In genomic region chr13:112818698-112819045, GRCh38 we compare ENCODE assay signal across 30 cellular contexts.
"Had no signal": no experiment of that assay in that cellular context is flagged by ENCODE, and none has a peak within 500 bp of the region (broad histone marks: within the 10 kb centered on the region; RNA-seq: fewer than 3 reads in every experiment).

No MANE protein-coding gene starts in this region.

- H3K36me3 ChIP-seq: breast epithelium had no signal

- H3K4me3 ChIP-seq: adrenal gland, ascending aorta, breast epithelium, esophagus squamous epithelium, gastroesophageal sphincter had no signal

- H3K27me3 ChIP-seq: adrenal gland, ascending aorta, breast epithelium, esophagus squamous epithelium, gastroesophageal sphincter had no signal

- ATAC-seq: activated CD4-positive, alpha-beta T cell treated with anti-CD3 and anti-CD28 coated beads for 36 hours; activated CD8-positive, alpha-beta memory T cell treated with anti-CD3 and anti-CD28 coated beads, Interleukin-2, amount 10 ng/mL, durations not matched to agents 7 days and 5 days; activated CD8-positive, alpha-beta T cell treated with anti-CD3 and anti-CD28 coated beads, Interleukin-2, amount 10 ng/mL, durations not matched to agents 7 days and 5 days; activated naive CD8-positive, alpha-beta T cell treated with anti-CD3 and anti-CD28 coated beads, Interleukin-2, amount 50 U/mL, for 24 hours; gastroesophageal sphincter had no signal

- H3K9me3 Mint-ChIP-seq: activated CD4-positive, alpha-beta memory T cell treated with anti-CD3 and anti-CD28 coated beads for 36 hours; activated CD4-positive, alpha-beta T cell treated with anti-CD3 and anti-CD28 coated beads, Interleukin-2, amount 10 ng/mL, durations not matched to agents 24 days and 14 days; activated naive CD4-positive, alpha-beta T cell treated with anti-CD3 and anti-CD28 coated beads for 36 hours; activated naive CD4-positive, alpha-beta T cell treated with anti-CD3 and anti-CD28 coated beads, Interleukin-2, amount 50 U/mL, for 24 hours; activated T-helper 1 cell treated with anti-CD3 and anti-CD28 coated beads, Interleukin-12 subunit alpha, Interleukin-12 subunit beta, Interleukin-2, Interleukin-4 antibody, amounts not matched to agents 30 ng/mL and 10 ng/mL and 1 ng/mL, durations not matched to agents 14 hours and 24 hours and 36 hours; central memory CD8-positive, alpha-beta T cell had no signal

- H3K4me1 ChIP-seq: adrenal gland, ascending aorta, breast epithelium, esophagus squamous epithelium, gastroesophageal sphincter had no signal

- H3K27me3 Mint-ChIP-seq: activated CD4-positive, alpha-beta memory T cell treated with anti-CD3 and anti-CD28 coated beads for 36 hours; activated CD4-positive, alpha-beta T cell treated with anti-CD3 and anti-CD28 coated beads for 36 hours; activated CD4-positive, alpha-beta T cell treated with anti-CD3 and anti-CD28 coated beads, Interleukin-2, amount 10 ng/mL, durations not matched to agents 24 days and 14 days; activated CD8-positive, alpha-beta memory T cell treated with anti-CD3 and anti-CD28 coated beads, Interleukin-2, amount 10 ng/mL, durations not matched to agents 7 days and 5 days; activated naive CD4-positive, alpha-beta T cell treated with anti-CD3 and anti-CD28 coated beads, Interleukin-2, amount 50 U/mL, for 24 hours; activated naive CD8-positive, alpha-beta T cell treated with anti-CD3 and anti-CD28 coated beads for 36 hours; activated naive CD8-positive, alpha-beta T cell treated with anti-CD3 and anti-CD28 coated beads, Interleukin-2, amount 50 U/mL, for 24 hours; brain; central memory CD8-positive, alpha-beta T cell had no signal

- H3K4me1 Mint-ChIP-seq: activated CD4-positive, alpha-beta T cell treated with anti-CD3 and anti-CD28 coated beads for 36 hours; activated CD4-positive, alpha-beta T cell treated with anti-CD3 and anti-CD28 coated beads, Interleukin-2, amount 10 ng/mL, durations not matched to agents 24 days and 14 days; activated CD8-positive, alpha-beta memory T cell treated with anti-CD3 and anti-CD28 coated beads, Interleukin-2, amount 10 ng/mL, durations not matched to agents 7 days and 5 days; activated naive CD4-positive, alpha-beta T cell treated with anti-CD3 and anti-CD28 coated beads, Interleukin-2, amount 50 U/mL, for 24 hours; activated naive CD8-positive, alpha-beta T cell treated with anti-CD3 and anti-CD28 coated beads for 36 hours; activated naive CD8-positive, alpha-beta T cell treated with anti-CD3 and anti-CD28 coated beads, Interleukin-2, amount 50 U/mL, for 24 hours; brain; central memory CD8-positive, alpha-beta T cell; endodermal cell had no signal

- H3K27ac Mint-ChIP-seq: activated CD4-positive, alpha-beta memory T cell treated with anti-CD3 and anti-CD28 coated beads for 36 hours; activated CD4-positive, alpha-beta T cell treated with anti-CD3 and anti-CD28 coated beads for 36 hours; activated CD4-positive, alpha-beta T cell treated with anti-CD3 and anti-CD28 coated beads, Interleukin-2, amount 10 ng/mL, durations not matched to agents 24 days and 14 days; activated CD8-positive, alpha-beta memory T cell treated with anti-CD3 and anti-CD28 coated beads, Interleukin-2, amount 10 ng/mL, durations not matched to agents 7 days and 5 days; activated CD8-positive, alpha-beta T cell treated with anti-CD3 and anti-CD28 coated beads, Interleukin-2, amount 10 ng/mL, durations not matched to agents 7 days and 5 days; activated naive CD4-positive, alpha-beta T cell treated with anti-CD3 and anti-CD28 coated beads for 36 hours; activated naive CD4-positive, alpha-beta T cell treated with anti-CD3 and anti-CD28 coated beads, Interleukin-2, amount 50 U/mL, for 24 hours; activated naive CD8-positive, alpha-beta T cell treated with anti-CD3 and anti-CD28 coated beads for 36 hours; activated naive CD8-positive, alpha-beta T cell treated with anti-CD3 and anti-CD28 coated beads, Interleukin-2, amount 50 U/mL, for 24 hours; activated T-helper 1 cell treated with anti-CD3 and anti-CD28 coated beads, Interleukin-12 subunit alpha, Interleukin-12 subunit beta, Interleukin-2, Interleukin-4 antibody, amounts not matched to agents 30 ng/mL and 10 ng/mL and 1 ng/mL, durations not matched to agents 14 hours and 24 hours and 36 hours; activated T-helper 2 cell treated with anti-CD3 and anti-CD28 coated beads, Interferon-gamma antibody, Interleukin-2, Interleukin-4, amounts not matched to agents 10 μg/mL and 5 μg/mL and 100 μg/mL, durations not matched to agents 14 hours and 24 hours and 36 hours; brain; endodermal cell had no signal

- H3K9me3 ChIP-seq: adrenal gland, ascending aorta, breast epithelium, esophagus squamous epithelium, gastroesophageal sphincter had no signal

- H3K27ac ChIP-seq: adrenal gland, ascending aorta, breast epithelium, epithelial cell of prostate, esophagus squamous epithelium, gastroesophageal sphincter had no signal

- H3K4me3 Mint-ChIP-seq: activated CD4-positive, alpha-beta memory T cell treated with anti-CD3 and anti-CD28 coated beads for 36 hours; activated CD4-positive, alpha-beta T cell treated with anti-CD3 and anti-CD28 coated beads for 36 hours; activated CD4-positive, alpha-beta T cell treated with anti-CD3 and anti-CD28 coated beads, Interleukin-2, amount 10 ng/mL, durations not matched to agents 24 days and 14 days; activated CD8-positive, alpha-beta memory T cell treated with anti-CD3 and anti-CD28 coated beads, Interleukin-2, amount 10 ng/mL, durations not matched to agents 7 days and 5 days; activated CD8-positive, alpha-beta T cell treated with anti-CD3 and anti-CD28 coated beads, Interleukin-2, amount 10 ng/mL, durations not matched to agents 7 days and 5 days; activated naive CD4-positive, alpha-beta T cell treated with anti-CD3 and anti-CD28 coated beads for 36 hours; activated naive CD4-positive, alpha-beta T cell treated with anti-CD3 and anti-CD28 coated beads, Interleukin-2, amount 50 U/mL, for 24 hours; activated naive CD8-positive, alpha-beta T cell treated with anti-CD3 and anti-CD28 coated beads for 36 hours; activated naive CD8-positive, alpha-beta T cell treated with anti-CD3 and anti-CD28 coated beads, Interleukin-2, amount 50 U/mL, for 24 hours; activated T-helper 1 cell treated with anti-CD3 and anti-CD28 coated beads, Interleukin-12 subunit alpha, Interleukin-12 subunit beta, Interleukin-2, Interleukin-4 antibody, amounts not matched to agents 30 ng/mL and 10 ng/mL and 1 ng/mL, durations not matched to agents 14 hours and 24 hours and 36 hours; brain; central memory CD8-positive, alpha-beta T cell; endodermal cell had no signal

- DNase-seq: activated CD4-positive, alpha-beta memory T cell treated with anti-CD3 and anti-CD28 coated beads for 36 hours; activated CD4-positive, alpha-beta T cell treated with anti-CD3 and anti-CD28 coated beads for 36 hours; activated CD4-positive, alpha-beta T cell treated with anti-CD3 and anti-CD28 coated beads, Interleukin-2, amount 10 ng/mL, durations not matched to agents 24 days and 14 days; activated CD4-positive, CD25-positive, alpha-beta regulatory T cell; activated CD4-positive, CD25-positive, alpha-beta regulatory T cell treated with anti-CD3 and anti-CD28 coated beads, Interleukin-2, amount 50 U/mL, for 72 hours; activated CD8-positive, alpha-beta memory T cell treated with anti-CD3 and anti-CD28 coated beads, Interleukin-2, amount 50 U/mL, for 4 hours; activated CD8-positive, alpha-beta T cell treated with anti-CD3 and anti-CD28 coated beads, Interleukin-2, amount 10 ng/mL, durations not matched to agents 7 days and 5 days; activated effector memory CD4-positive, alpha-beta T cell treated with anti-CD3 and anti-CD28 coated beads, Interleukin-2, amount 50 U/mL, for 16 hours; activated naive CD4-positive, alpha-beta T cell treated with anti-CD3 and anti-CD28 coated beads for 36 hours; activated naive CD8-positive, alpha-beta T cell treated with anti-CD3 and anti-CD28 coated beads for 36 hours; activated naive CD8-positive, alpha-beta T cell treated with anti-CD3 and anti-CD28 coated beads, Interleukin-2, amount 50 U/mL, for 24 hours; activated T-cell treated with anti-CD3 and anti-CD28 coated beads, Interleukin-2, amount 50 U/mL, for 1 hour; activated T-cell treated with anti-CD3 and anti-CD28 coated beads, Interleukin-2, amount 50 U/mL, for 48 hours; amygdala; effector memory CD4-positive, alpha-beta T cell; endodermal cell; esophagus squamous epithelium; foreskin melanocyte; T-helper 2 cell had no signal
